In genomic region chr9:29647451-29647850, GRCh38 we compare ENCODE assay signal across 25 cellular contexts.
"Had no signal": no experiment of that assay in that cellular context is flagged by ENCODE, and none has a peak within 500 bp of the region (broad histone marks: within the 10 kb centered on the region; RNA-seq: fewer than 3 reads in every experiment).

No MANE protein-coding gene starts in this region.

- H3K27me3 ChIP-seq: stomach, suprapubic skin, testis, thyroid gland, tibial artery, tibial nerve, transverse colon, upper lobe of left lung, upper lobe of right lung, uterus, vagina had no signal

- H3K4me1 ChIP-seq: stomach, suprapubic skin, testis, thyroid gland, tibial artery, tibial nerve, transverse colon, upper lobe of left lung, upper lobe of right lung, uterus, vagina had no signal

- DNase-seq: stimulated activated CD4-positive, alpha-beta T cell treated with anti-CD3 and anti-CD28 coated beads, Interleukin-2, amount 100 ng/mL, for 48 hours; stimulated activated CD4-positive, alpha-beta T cell treated with anti-CD3 and anti-CD28 coated beads, Interleukin-4, amount 100 ng/mL, for 1 hour; stimulated activated CD4-positive, alpha-beta T cell treated with anti-CD3 and anti-CD28 coated beads, Interleukin-4, amount 100 ng/mL, for 24 hours; stimulated activated CD4-positive, alpha-beta T cell treated with anti-CD3 and anti-CD28 coated beads, Interleukin-4, amount 100 ng/mL, for 4 hours; stimulated activated CD8-positive, alpha-beta memory T cell treated with anti-CD3 and anti-CD28 coated beads, Interleukin-4, amount 100 ng/mL, for 48 hours; stimulated activated naive B cell treated with anti-CD40 and anti-IgM and Interleukin-4, amounts not matched to agents 10 μg/mL and 1 μg/mL and 100 μg/mL, for 72 hours; stimulated activated naive CD4-positive, alpha-beta T cell; stimulated activated naive CD4-positive, alpha-beta T cell treated with Interleukin-2 at 50 U/mL for 16 hours; stimulated activated naive CD8-positive, alpha-beta T cell treated with anti-CD3 and anti-CD28 coated beads, Interleukin-15, amount 100 ng/mL, for 72 hours; stimulated activated naive CD8-positive, alpha-beta T cell treated with anti-CD3 and anti-CD28 coated beads, Interleukin-15, Interleukin-2, amounts not matched to agents 100 U/mL and 50 U/mL, for 24 hours; stomach; substantia nigra; testis; thyroid gland; tibial artery; transverse colon; trophoblast cell; upper lobe of left lung; upper lobe of right lung; uterus had no signal

- H3K4me3 ChIP-seq: stomach, suprapubic skin, testis, thoracic aorta, thyroid gland, tibial artery, tibial nerve, transverse colon, upper lobe of left lung, upper lobe of right lung, uterus, vagina had no signal

- FAIRE-seq: urothelium cell line had no signal

- H3K27ac ChIP-seq: stomach, suprapubic skin, testis, thoracic aorta, thyroid gland, tibial artery, tibial nerve, transverse colon, upper lobe of left lung, upper lobe of right lung, uterus, vagina had no signal

- H3K9me3 ChIP-seq: stomach, suprapubic skin, testis, thoracic aorta, thyroid gland, tibial artery, tibial nerve, transverse colon, upper lobe of left lung, upper lobe of right lung, uterus, vagina had no signal

- H3K36me3 ChIP-seq: stomach, suprapubic skin, thoracic aorta, thyroid gland, tibial artery, tibial nerve, transverse colon, upper lobe of left lung, upper lobe of right lung, uterus, vagina had no signal
